Comparison of ENCODE assay signal across 8 cellular contexts in genomic region chr7:77393261-77393660, GRCh38. TPM values are rescaled to one million over a fixed set of nuclear protein-coding genes. Genes with fewer than 3 reads are reported as not detected.
DNase-seq lines count a peak whose midpoint lies in the region; ATAC-seq and TF ChIP-seq lines count a peak whose summit lies in the region.

No MANE protein-coding gene starts in this region.

- no peaks in the 10 kb centered on the region for H3K9me2 ChIP-seq in OCI-LY7 (ENCODE audit: insufficient read depth, low read length)

- H3K4me3 ChIP-seq in brain microvascular endothelial cell (ENCODE audit: low read depth, low read length) (no peak overlapping the region), WERI-Rb-1 (ENCODE audit: low read depth, low read length) (no peak overlapping the region), OCI-LY7 (ENCODE audit: low read depth, low read length, poor library complexity, severe bottlenecking) (no peak overlapping the region)

- in situ Hi-C loops in brain microvascular endothelial cell (cut with HindIII; ENCODE audit: low pct_ligation_motif_present, low sequenced_read_pairs): no loop called here

- H3K27me3 ChIP-seq in brain microvascular endothelial cell (replicated peaks) (no peaks in the 10 kb centered on the region), WERI-Rb-1 (ENCODE audit: insufficient read depth, low read depth, severe bottlenecking) (no peaks in the 10 kb centered on the region)

- BruUV-seq in OCI-LY7 (replicated peaks; lab: Mats Ljungman, UMichigan): no TSS peak

- H3K27ac ChIP-seq in brain microvascular endothelial cell (no peak overlapping the region), WERI-Rb-1 (no peak overlapping the region), OCI-LY7 (ENCODE audit: low read depth, low read length, poor library complexity, severe bottlenecking) (no peak overlapping the region)

- TF ChIP-seq CTCF in brain microvascular endothelial cell (IDR thresholded peaks at IDR 0.05; ENCODE audit: low read depth, low read length, missing control alignments): no peak
- TF ChIP-seq CTCF in WERI-Rb-1 (IDR thresholded peaks at IDR 0.05; ENCODE audit: low read depth, low read length): no peak
- TF ChIP-seq CTCF in OCI-LY7 (conservative IDR thresholded peaks at IDR 0.05; ENCODE audit: low read length): no peak

- no peaks in the 10 kb centered on the region for H4K20me1 ChIP-seq in OCI-LY7 (ENCODE audit: insufficient read depth, low read length)

- ATAC-seq in GM19035 (IDR thresholded peaks at IDR 0.05; ENCODE audit: unreplicated experiment) (peak; percentile 93), HG02938 (IDR thresholded peaks at IDR 0.05; ENCODE audit: unreplicated experiment) (peak; percentile 86)

- intact Hi-C loops in OCI-LY7 (cut with micrococcal nuclease; ENCODE audit: unreplicated experiment): no loop called here

- H3K4me2 ChIP-seq in OCI-LY7 (ENCODE audit: low read length): no peak overlapping the region

- peak; percentile 70 for DNase-seq in activated CD4-positive, alpha-beta T cell treated with anti-CD3 and anti-CD28 coated beads for 48 hours
- DNase-seq in stimulated activated CD4-positive, alpha-beta T cell treated with anti-CD3 and anti-CD28 coated beads, Interleukin-15, amount 100 ng/mL, for 24 hours: peak; percentile 73
- DNase-seq in brain microvascular endothelial cell (no peak), pons (ENCODE audit: low spot score) (no peak), WERI-Rb-1 (no peak), OCI-LY7 (ENCODE audit: low spot score) (no peak)

- H2AFZ ChIP-seq in OCI-LY7 (ENCODE audit: low read length): no peak overlapping the region

- no peaks in the 10 kb centered on the region for H3K4me1 ChIP-seq in OCI-LY7 (ENCODE audit: insufficient read depth, low read length, poor library complexity, severe bottlenecking)

- CTCF ChIA-PET in OCI-LY7 (lab: Charles Lee; ENCODE audit: unreplicated experiment): no interaction called here

- POLR2A ChIA-PET in OCI-LY7 (lab: Charles Lee): no interaction called here

- H3K9me3 ChIP-seq in WERI-Rb-1 (ENCODE audit: severe bottlenecking): no peaks in the 10 kb centered on the region
- no peaks in the 10 kb centered on the region for H3K9me3 ChIP-seq in OCI-LY7 (ENCODE audit: low read length)

- no peaks in the 10 kb centered on the region for H3K36me3 ChIP-seq in brain microvascular endothelial cell (replicated peaks)
- H3K36me3 ChIP-seq in WERI-Rb-1: no peaks in the 10 kb centered on the region
- no peaks in the 10 kb centered on the region for H3K36me3 ChIP-seq in OCI-LY7 (ENCODE audit: insufficient read depth, low read length)

- no peaks in the 10 kb centered on the region for H3K79me2 ChIP-seq in OCI-LY7 (ENCODE audit: insufficient read depth, low read depth, low read length)

RNA-seq across cellular contexts. Expression of gene GSAP, which starts 22.9 kb away (rescaled TPM):
- not detected in 2 replicates for total RNA-seq in OCI-LY7 (2014; rRNA removed; shearing (Covaris generic))
- total RNA-seq in OCI-LY7 (2022): 0.55 TPM in 1 of 2 replicates, not detected in the other

Comparison
In these comparisons a context has a peak if more than half of its experiments do, and no peak if none do; other contexts are left out.
1. DNase-seq: peak in activated CD4-positive, alpha-beta T cell treated with anti-CD3 and anti-CD28 coated beads for 48 hours (single experiment) and stimulated activated CD4-positive, alpha-beta T cell treated with anti-CD3 and anti-CD28 coated beads, Interleukin-15, amount 100 ng/mL, for 24 hours (single experiment); none in brain microvascular endothelial cell (single experiment), pons (single experiment), WERI-Rb-1 (single experiment) and OCI-LY7 (single experiment).